14 cellular contexts compared by ENCODE assay signal in genomic region chr3:8851703-8852102, GRCh38.
DNase-seq lines count a peak whose midpoint lies in the region; ATAC-seq and TF ChIP-seq lines count a peak whose summit lies in the region.
"Had no signal": no experiment of that assay in that cellular context is flagged by ENCODE, and none has a peak within 500 bp of the region (broad histone marks: within the 10 kb centered on the region; RNA-seq: fewer than 3 reads in every experiment).

No MANE protein-coding gene starts in this region.

- ATAC-seq in Panc1: peak; percentile 45; the same call in 1 of the 2 replicates
- no peak for ATAC-seq in lower lobe of right lung
- ATAC-seq in HG02840 (IDR thresholded peaks at IDR 0.05; ENCODE audit: low FRiP score, unreplicated experiment): no peak
- ATAC-seq: T-cell had no signal

- no peak overlapping the region for H3K27ac ChIP-seq in Panc1 (ENCODE audit: low read length)
- H3K27ac ChIP-seq in mesenchymal stem cell (ENCODE audit: low read length, poor library complexity, severe bottlenecking): peak overlapping the region; percentile 79
- H3K27ac ChIP-seq in lower lobe of right lung: no peak overlapping the region
- H3K27ac ChIP-seq: cardiac muscle cell, KMS-11 had no signal

- no peak overlapping the region for H3K9ac ChIP-seq in mesenchymal stem cell (ENCODE audit: low read length)
- H3K9ac ChIP-seq: KMS-11 had no signal

- DNase-seq in Daoy (ENCODE audit: low read depth): peak; percentile 45
- no peak for DNase-seq in Panc1 (ENCODE audit: low read depth, low spot score)
- DNase-seq in epithelial cell of esophagus (ENCODE audit: low read depth): peak; percentile 74
- DNase-seq in mesenchymal stem cell: peak; percentile 92
- DNase-seq in lower lobe of right lung: no peak
- DNase-seq in globus pallidus (ENCODE audit: low spot score): no peak
- DNase-seq in DMS153 (lab: John Stamatoyannopoulos, UW): no peak
- DNase-seq: activated CD4-positive, alpha-beta T cell treated with anti-CD3 and anti-CD28 coated beads for 48 hours; NCI-H2107; right cardiac atrium; T-cell had no signal

- WGBS in mesenchymal stem cell: 1% methylated on average over 3 of the region's 4 CpGs

- peak overlapping the region; percentile 99 for H2AK5ac ChIP-seq in mesenchymal stem cell (ENCODE audit: low read length, severe bottlenecking)

- H2BK15ac ChIP-seq in mesenchymal stem cell (ENCODE audit: low read depth, poor library complexity, severe bottlenecking): no peak overlapping the region

- peak overlapping the region in 1 of 2 experiments; percentile 41 for H3K18ac ChIP-seq in mesenchymal stem cell (ENCODE audit: low read depth in 1 of 2, low read length in 2 of 2)

- CTCF ChIA-PET in Panc1 (lab: Charles Lee): no interaction called here

- H3K4ac ChIP-seq in mesenchymal stem cell (ENCODE audit: low read depth in 1 of 2, low read length in 2 of 2): peak overlapping the region in 1 of 2 experiments; percentile 32

- H3K4me3 ChIP-seq in Panc1 (ENCODE audit: low read depth in 2 of 2, low read length in 2 of 2) (no peak overlapping the region), epithelial cell of esophagus (ENCODE audit: low read length) (no peak overlapping the region), mesenchymal stem cell (ENCODE audit: insufficient read depth in 1 of 2, low read depth in 1 of 2, low read length in 2 of 2) (no peak overlapping the region), lower lobe of right lung (no peak overlapping the region)
- H3K4me3 ChIP-seq: cardiac muscle cell had no signal

- H3K4me1 ChIP-seq in Panc1 (ENCODE audit: control insufficient read depth, insufficient read depth, low read length) (no peaks in the 10 kb centered on the region), mesenchymal stem cell (ENCODE audit: control insufficient read depth, insufficient read depth, low read depth, low read length) (peaks cover 28% of the 10 kb centered on the region), lower lobe of right lung (no peaks in the 10 kb centered on the region)

- no peak overlapping the region for H3K4me2 ChIP-seq in mesenchymal stem cell (ENCODE audit: low read length, poor library complexity, severe bottlenecking)
- H3K4me2 ChIP-seq: KMS-11 had no signal

- H2BK12ac ChIP-seq in mesenchymal stem cell (ENCODE audit: low read length in 2 of 2): peak overlapping the region in 1 of 2 experiments; percentile 15

- H4K8ac ChIP-seq in mesenchymal stem cell (ENCODE audit: low read length): no peak overlapping the region

- H2AFZ ChIP-seq in mesenchymal stem cell (ENCODE audit: low read depth, low read length): no peak overlapping the region

- TF ChIP-seq CTCF in Panc1 (IDR thresholded peaks at IDR 0.05) (no peak), epithelial cell of esophagus (IDR thresholded peaks at IDR 0.05; ENCODE audit: insufficient read depth, low read depth, low read length, missing control alignments) (no peak), lower lobe of right lung (IDR thresholded peaks at IDR 0.05) (no peak)

- POLR2A ChIA-PET in Panc1 (lab: Charles Lee): no interaction called here

- in situ Hi-C loops in Panc1 (cut with HindIII; ENCODE audit: low pct_unique_long_range_greater_than_20kb, low sequenced_read_pairs): no loop called here

- no peak overlapping the region for H3K14ac ChIP-seq in mesenchymal stem cell (ENCODE audit: low read length in 2 of 2)

- H4K91ac ChIP-seq in mesenchymal stem cell (ENCODE audit: low read length): no peak overlapping the region

- H3K27me3 ChIP-seq in Panc1 (ENCODE audit: control insufficient read depth, insufficient read depth, low read length): no peaks in the 10 kb centered on the region
- H3K27me3 ChIP-seq in mesenchymal stem cell (ENCODE audit: control insufficient read depth in 1 of 2, insufficient read depth in 1 of 2, low read length in 2 of 2): no peaks in the 10 kb centered on the region
- no peaks in the 10 kb centered on the region for H3K27me3 ChIP-seq in lower lobe of right lung (ENCODE audit: low read depth)
- H3K27me3 ChIP-seq: cardiac muscle cell had no signal

- H2BK120ac ChIP-seq in mesenchymal stem cell (ENCODE audit: low read depth, low read length): no peak overlapping the region

- intact Hi-C loops in Panc1 (cut with micrococcal nuclease; ENCODE audit: unreplicated experiment): no loop called here
- intact Hi-C loops in lower lobe of right lung (cut with DNase I): no loop called here

- no TSS peak for BruUV-seq in Panc1 (replicated peaks; lab: Mats Ljungman, UMichigan)

- H3K23ac ChIP-seq in mesenchymal stem cell (ENCODE audit: low read length in 2 of 2): no peak overlapping the region

- H3K36me3 ChIP-seq in Panc1 (ENCODE audit: control insufficient read depth, insufficient read depth, low read length): no peaks in the 10 kb centered on the region
- peaks cover 0 to 9% of the 10 kb centered on the region in 2 experiments for H3K36me3 ChIP-seq in mesenchymal stem cell (ENCODE audit: control insufficient read depth in 1 of 2, insufficient read depth in 2 of 2, low read depth in 1 of 2, low read length in 2 of 2)
- H3K36me3 ChIP-seq in lower lobe of right lung: no peaks in the 10 kb centered on the region
- H3K36me3 ChIP-seq: cardiac muscle cell had no signal

- H2BK5ac ChIP-seq in mesenchymal stem cell (ENCODE audit: low read depth, low read length, poor library complexity, severe bottlenecking): no peak overlapping the region

- H3K79me1 ChIP-seq in mesenchymal stem cell (replicated peaks; ENCODE audit: low read length, poor library complexity, severe bottlenecking): no peaks in the 10 kb centered on the region

- H3K9me3 ChIP-seq in Panc1 (ENCODE audit: control insufficient read depth, insufficient read depth, low read depth, low read length) (no peaks in the 10 kb centered on the region), mesenchymal stem cell (ENCODE audit: control insufficient read depth, low read length) (no peaks in the 10 kb centered on the region), lower lobe of right lung (no peaks in the 10 kb centered on the region)

Comparison
In these comparisons a context has a peak if more than half of its experiments do, and no peak if none do; other contexts are left out.
1. DNase-seq: peak in Daoy (single experiment), epithelial cell of esophagus (single experiment) and mesenchymal stem cell (single experiment); none in Panc1 (single experiment), lower lobe of right lung (single experiment), globus pallidus (single experiment) and DMS153 (single experiment).